20 cellular contexts compared by ENCODE assay signal in genomic region chr17:7325031-7325528, GRCh38. TPM values are rescaled to one million over a fixed set of nuclear protein-coding genes. Genes with fewer than 3 reads are reported as not detected.
"Had no signal": no experiment of that assay in that cellular context is flagged by ENCODE, and none has a peak within 500 bp of the region (broad histone marks: within the 10 kb centered on the region; RNA-seq: fewer than 3 reads in every experiment).

No MANE protein-coding gene starts in this region.

- H3K27ac Mint-ChIP-seq: dendritic cell treated with granulocyte-macrophage colony-stimulating factor and Interleukin-4, amounts not matched to agents 40 ng/mL and 50 ng/mL, for 4 days; nephron had no signal

- H3K27ac ChIP-seq: heart left ventricle, neutrophil, stomach, thoracic aorta, transverse colon had no signal

- H3K27me3 ChIP-seq: heart left ventricle, neutrophil, stomach, transverse colon had no signal

- H3K27me3 Mint-ChIP-seq: dendritic cell treated with granulocyte-macrophage colony-stimulating factor and Interleukin-4, amounts not matched to agents 40 ng/mL and 50 ng/mL, for 4 days; effector memory CD8-positive, alpha-beta T cell; naive B cell had no signal

- FAIRE-seq: colon, frontal cortex had no signal

- H3K9me3 Mint-ChIP-seq: dendritic cell treated with granulocyte-macrophage colony-stimulating factor and Interleukin-4, amounts not matched to agents 40 ng/mL and 50 ng/mL, for 4 days; effector memory CD8-positive, alpha-beta T cell; naive B cell; nephron had no signal

- H3K4me3 ChIP-seq: heart left ventricle, stomach, thoracic aorta, transverse colon had no signal

- DNase-seq: effector memory CD8-positive, alpha-beta T cell; erythroblast; heart left ventricle; hippocampal formation; kidney glomerular epithelial cell; mesendoderm; naive B cell; stimulated activated CD4-positive, alpha-beta T cell treated with anti-CD3 and anti-CD28 coated beads, Interleukin-2, amount 100 ng/mL, for 24 hours; stimulated activated CD4-positive, alpha-beta T cell treated with anti-CD3 and anti-CD28 coated beads, Interleukin-4, amount 100 ng/mL, for 4 hours; stomach; substantia nigra; transverse colon had no signal

- H3K9me3 ChIP-seq: heart left ventricle, neutrophil, stomach, thoracic aorta, transverse colon had no signal

- H3K4me3 Mint-ChIP-seq: dendritic cell treated with granulocyte-macrophage colony-stimulating factor and Interleukin-4, amounts not matched to agents 40 ng/mL and 50 ng/mL, for 4 days; effector memory CD8-positive, alpha-beta T cell had no signal

- ATAC-seq: effector memory CD8-positive, alpha-beta T cell; heart left ventricle; sciatic nerve had no signal

RNA-seq across cellular contexts. Expression of gene ACAP1, which starts 11.2 kb away (rescaled TPM):
- total RNA-seq: glomerular endothelial cell had no signal
